In the genomic region with DNA sequence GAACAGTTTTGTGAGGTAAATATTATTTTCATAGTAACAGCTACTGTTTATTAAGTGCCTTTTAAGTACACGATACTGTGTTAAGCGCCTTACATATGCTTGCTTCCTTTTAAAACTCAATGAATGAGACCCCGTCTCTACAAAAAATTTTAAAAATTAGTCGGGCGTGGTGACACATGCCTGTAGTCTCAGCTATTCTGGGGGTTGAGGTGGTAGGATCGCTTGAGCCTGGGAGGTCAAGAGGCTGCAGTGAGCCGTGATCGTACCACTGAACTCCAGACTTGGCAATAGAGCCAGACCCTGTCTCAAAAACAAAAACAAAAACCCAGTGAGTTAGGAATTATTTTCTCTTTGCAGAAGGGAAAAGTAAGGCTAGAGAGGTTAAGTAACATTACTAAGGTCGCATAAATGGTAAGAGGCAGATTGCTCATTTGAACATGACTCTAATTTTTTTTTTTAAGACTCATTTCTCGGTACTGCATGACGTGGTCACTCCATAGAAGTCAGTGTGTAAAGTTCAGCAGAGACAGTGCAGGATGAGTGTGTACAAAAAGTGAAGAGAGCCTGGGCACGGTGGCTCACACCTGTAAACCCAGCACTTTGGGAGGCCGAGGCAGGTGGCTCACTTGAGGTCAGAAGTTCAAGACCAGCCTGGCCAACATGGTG, we compare ENCODE assay signal across 9 cellular contexts. TPM values are rescaled to one million over a fixed set of nuclear protein-coding genes. Genes with fewer than 3 reads are reported as not detected.
DNase-seq lines count a peak whose midpoint lies in the region; ATAC-seq and TF ChIP-seq lines count a peak whose summit lies in the region.
"Had no signal": no experiment of that assay in that cellular context is flagged by ENCODE, and none has a peak within 500 bp of the region (broad histone marks: within the 10 kb centered on the region; RNA-seq: fewer than 3 reads in every experiment).

No MANE protein-coding gene starts in this region.

- TF ChIP-seq CTCF in activated B cell treated with CpG ODN at 0.5 μM for 24 hours (IDR thresholded peaks at IDR 0.05), result no peak
- no peak for TF ChIP-seq CTCF in CD14-positive monocyte (IDR thresholded peaks at IDR 0.05)

- H3K4me1 ChIP-seq in iPS-18a (ENCODE audit: control insufficient read depth, low read depth, low read length), result no peaks in the 10 kb centered on the region
- H3K4me1 ChIP-seq in subcutaneous abdominal adipose tissue (ENCODE audit: control insufficient read depth in 5 of 5, insufficient read depth in 5 of 5, low read length in 5 of 5), result peaks cover 3 to 15% (median 14%) of the 10 kb centered on the region in 5 donors

- no peaks in the 10 kb centered on the region for H3K27me3 Mint-ChIP-seq in activated naive CD4-positive, alpha-beta T cell treated with anti-CD3 and anti-CD28 coated beads for 36 hours (ENCODE audit: low read depth)
- H3K27me3 Mint-ChIP-seq in activated B cell treated with CpG ODN at 0.5 μM for 24 hours, result peaks cover 4% of the 10 kb centered on the region
- peaks cover 10 to 16% (median 11%) of the 10 kb centered on the region in 3 donors for H3K27me3 Mint-ChIP-seq in CD14-positive monocyte (ENCODE audit: low read depth in 3 of 3)

- H3K27me3 ChIP-seq in iPS-18a (ENCODE audit: control insufficient read depth, insufficient read depth, low read length) (peaks cover 16% of the 10 kb centered on the region), subcutaneous abdominal adipose tissue (ENCODE audit: control insufficient read depth in 5 of 5, insufficient read depth in 4 of 5, low read length in 5 of 5) (no peaks in the 10 kb centered on the region)
- H3K27me3 ChIP-seq: colonic mucosa had no signal

- H3K9me3 Mint-ChIP-seq in activated naive CD4-positive, alpha-beta T cell treated with anti-CD3 and anti-CD28 coated beads for 36 hours, result no peaks in the 10 kb centered on the region
- H3K9me3 Mint-ChIP-seq in activated B cell treated with CpG ODN at 0.5 μM for 24 hours (no peaks in the 10 kb centered on the region), CD14-positive monocyte (no peaks in the 10 kb centered on the region)

- H3K9me3 ChIP-seq in iPS-18a (ENCODE audit: control insufficient read depth, low read depth, low read length), result no peaks in the 10 kb centered on the region
- no peaks in the 10 kb centered on the region for H3K9me3 ChIP-seq in subcutaneous abdominal adipose tissue (ENCODE audit: control insufficient read depth in 5 of 5, low read length in 5 of 5)
- H3K9me3 ChIP-seq: colonic mucosa had no signal

- peak overlapping the region; percentile 96 for H3K27ac ChIP-seq in iPS-18a (ENCODE audit: low read length)
- H3K27ac ChIP-seq in subcutaneous abdominal adipose tissue (ENCODE audit: low read depth, low read length), result no peak overlapping the region
- H3K27ac ChIP-seq: colonic mucosa had no signal

- H3K36me3 Mint-ChIP-seq in activated naive CD4-positive, alpha-beta T cell treated with anti-CD3 and anti-CD28 coated beads for 36 hours (ENCODE audit: low read depth), result peaks cover 2% of the 10 kb centered on the region
- H3K36me3 Mint-ChIP-seq in activated B cell treated with CpG ODN at 0.5 μM for 24 hours (ENCODE audit: low read depth) (peaks cover 3% of the 10 kb centered on the region), CD14-positive monocyte (no peaks in the 10 kb centered on the region)

- H3K36me3 ChIP-seq in iPS-18a (ENCODE audit: control insufficient read depth, low read depth, low read length), result no peaks in the 10 kb centered on the region
- H3K36me3 ChIP-seq in subcutaneous abdominal adipose tissue (ENCODE audit: control insufficient read depth in 5 of 5, insufficient read depth in 5 of 5, low read length in 5 of 5), result no peaks in the 10 kb centered on the region
- H3K36me3 ChIP-seq: colonic mucosa had no signal

- intact Hi-C loops in activated naive CD4-positive, alpha-beta T cell treated with anti-CD3 and anti-CD28 coated beads for 36 hours (cut with micrococcal nuclease), result loop anchor here (2.0 kb wide), 1 partner anchor 102 kb away; the partner anchor contains the start of gene DLX2
- intact Hi-C loops in activated B cell treated with CpG ODN at 0.5 μM for 24 hours (cut with micrococcal nuclease) (no loop called here), CD14-positive monocyte (cut with micrococcal nuclease) (no loop called here)

- CTCF ChIA-PET in activated naive CD4-positive, alpha-beta T cell treated with anti-CD3 and anti-CD28 coated beads for 36 hours (lab: Charles Lee), result interaction anchor here (0.6 kb wide), 1 partner anchor 149 kb away, joined by 4 read pairs; no protein-coding TSS in a partner anchor
- CTCF ChIA-PET in activated B cell treated with CpG ODN at 0.5 μM for 24 hours (lab: Charles Lee), result no interaction called here

- POLR2A ChIA-PET in activated B cell treated with CpG ODN at 0.5 μM for 24 hours (lab: Charles Lee), result interaction anchor here (0.6 to 1.4 kb wide), 3 partner anchors 78 to 835 kb away, joined by 4 to 8 read pairs (median 4); partner anchors contain the start of genes HAT1 and SLC25A12

- no peak overlapping the region for H3K27ac Mint-ChIP-seq in activated naive CD4-positive, alpha-beta T cell treated with anti-CD3 and anti-CD28 coated beads for 36 hours
- H3K27ac Mint-ChIP-seq in activated B cell treated with CpG ODN at 0.5 μM for 24 hours, result peak overlapping the region; percentile 96
- peak overlapping the region in 2 of 7 donors; percentile 68 to 80 for H3K27ac Mint-ChIP-seq in CD14-positive monocyte

- peak overlapping the region; percentile 99 for H3K9ac ChIP-seq in iPS-18a (ENCODE audit: low read length)
- peak overlapping the region in 1 of 5 donors; percentile 93 for H3K9ac ChIP-seq in subcutaneous abdominal adipose tissue (ENCODE audit: low read length in 5 of 5)

- DNase-seq in activated naive CD4-positive, alpha-beta T cell treated with anti-CD3 and anti-CD28 coated beads for 36 hours, result no peak
- no peak for DNase-seq in activated naive CD4-positive, alpha-beta T cell treated with anti-CD3 and anti-CD28 coated beads, Interleukin-2, amount 50 U/mL, for 16 hours
- no peak for DNase-seq in activated B cell treated with CpG ODN at 0.5 μM for 24 hours
- no peak for DNase-seq in CD14-positive monocyte (ENCODE audit: low spot score)
- DNase-seq: colonic mucosa had no signal

- no peak for ATAC-seq in activated B cell treated with CpG ODN at 0.5 μM for 24 hours (ENCODE audit: low read depth)
- no peak for ATAC-seq in HG03196 (IDR thresholded peaks at IDR 0.05; ENCODE audit: unreplicated experiment)
- no peak for ATAC-seq in GM21717 (IDR thresholded peaks at IDR 0.05; ENCODE audit: unreplicated experiment)

- H3K4me3 ChIP-seq in iPS-18a (ENCODE audit: low read length) (peak overlapping the region; percentile 99), subcutaneous abdominal adipose tissue (ENCODE audit: low read depth in 1 of 5, low read length in 5 of 5) (peak overlapping the region in 4 of 5 donors; percentile 95 to 100 (median 100))

- peak overlapping the region; percentile 94 for H3K4me3 Mint-ChIP-seq in activated naive CD4-positive, alpha-beta T cell treated with anti-CD3 and anti-CD28 coated beads for 36 hours
- H3K4me3 Mint-ChIP-seq in activated B cell treated with CpG ODN at 0.5 μM for 24 hours (peak overlapping the region; percentile 95), CD14-positive monocyte (peak overlapping the region in 1 of 2 donors; percentile 92)

- H3K4me1 Mint-ChIP-seq in activated naive CD4-positive, alpha-beta T cell treated with anti-CD3 and anti-CD28 coated beads for 36 hours (ENCODE audit: low read depth), result peaks cover 25% of the 10 kb centered on the region
- H3K4me1 Mint-ChIP-seq in activated B cell treated with CpG ODN at 0.5 μM for 24 hours (peaks cover 21% of the 10 kb centered on the region), CD14-positive monocyte (peaks cover 17% of the 10 kb centered on the region)

RNA-seq across cellular contexts. Expression of gene METAP1D, which starts 1.1 kb away (rescaled TPM):
- 1 to 10 TPM; 2.5 to 3.4 TPM for total RNA-seq in activated naive CD4-positive, alpha-beta T cell treated with anti-CD3 and anti-CD28 coated beads for 36 hours
- total RNA-seq in activated B cell treated with CpG ODN at 0.5 μM for 24 hours, result 7.7 and 13.7 TPM in 2 replicates
- under 1 TPM; 0.37 to 0.41 TPM for polyA plus RNA-seq in CD14-positive monocyte
